ENCODE assay signal across 8 cellular contexts in genomic region chr18:2994603-2995432, GRCh38.
DNase-seq lines count a peak whose midpoint lies in the region; ATAC-seq and TF ChIP-seq lines count a peak whose summit lies in the region.

No MANE protein-coding gene starts in this region.

- TF ChIP-seq CTCF in AG04449 (IDR thresholded peaks at IDR 0.05; ENCODE audit: insufficient read depth, low read length, missing control alignments) (peak; percentile 10), fibroblast of mammary gland (conservative IDR thresholded peaks at IDR 0.05; ENCODE audit: control insufficient read depth, insufficient read depth, low read depth, low read length) (peak; percentile 22)

- POLR2A ChIA-PET in AG04449 (lab: Yijun Ruan, JAX), result no interaction called here

- ATAC-seq in GM19397 (IDR thresholded peaks at IDR 0.05; ENCODE audit: unreplicated experiment) (peak; percentile 86), HG03520 (IDR thresholded peaks at IDR 0.05; ENCODE audit: unreplicated experiment) (peak; percentile 88)

- CTCF ChIA-PET in AG04449 (lab: Yijun Ruan, JAX), result interaction anchor here (1.0 to 2.9 kb wide), 11 partner anchors 10 to 252 kb away, joined by 3 to 14 read pairs (median 4); no protein-coding TSS in a partner anchor

- DNase-seq in AG04449 (ENCODE audit: low read depth, low spot score) (no peak), fibroblast of mammary gland (ENCODE audit: low read depth) (no peak), NCI-H1092 treated with DMSO at 0.1 percent for 48 hours (lab: John Stamatoyannopoulos, UW) (no peak), NCI-H345 treated with DMSO at 0.1 percent for 48 hours (lab: John Stamatoyannopoulos, UW; ENCODE audit: unreplicated experiment) (no peak)
- DNase-seq in activated CD4-positive, alpha-beta T cell treated with anti-CD3 and anti-CD28 coated beads, Interleukin-2, amount 50 U/mL, for 1 hour, result peak; percentile 69
- DNase-seq in stimulated activated CD4-positive, alpha-beta T cell treated with anti-CD3 and anti-CD28 coated beads, TNF-alpha, amount 100 ng/mL, for 4 hours (ENCODE audit: low read depth in 3 of 3), result peak in 2 of 3 experiments; percentile 47 to 52

- H3K4me3 ChIP-seq in AG04449 (ENCODE audit: low read depth, low read length) (no peak overlapping the region), fibroblast of mammary gland (ENCODE audit: control insufficient read depth, low read depth, low read length) (no peak overlapping the region)

Comparison
In these comparisons a context has a peak if more than half of its experiments do, and no peak if none do; other contexts are left out.
1. DNase-seq: peak in activated CD4-positive, alpha-beta T cell treated with anti-CD3 and anti-CD28 coated beads, Interleukin-2, amount 50 U/mL, for 1 hour (single experiment) and stimulated activated CD4-positive, alpha-beta T cell treated with anti-CD3 and anti-CD28 coated beads, TNF-alpha, amount 100 ng/mL, for 4 hours (2 of 3); none in AG04449 (single experiment), fibroblast of mammary gland (single experiment), NCI-H1092 treated with DMSO at 0.1 percent for 48 hours (single experiment) and NCI-H345 treated with DMSO at 0.1 percent for 48 hours (single experiment).